Comparison of ENCODE assay signal across 27 cellular contexts in genomic region chr12:52359511-52360103, GRCh38. TPM values are rescaled to one million over a fixed set of nuclear protein-coding genes. Genes with fewer than 3 reads are reported as not detected.
DNase-seq lines count a peak whose midpoint lies in the region; ATAC-seq, FAIRE-seq and TF ChIP-seq lines count a peak whose summit lies in the region.
"Had no signal": no experiment of that assay in that cellular context is flagged by ENCODE, and none has a peak within 500 bp of the region (broad histone marks: within the 10 kb centered on the region; RNA-seq: fewer than 3 reads in every experiment).

No MANE protein-coding gene starts in this region.

- H3K27ac Mint-ChIP-seq in activated naive CD4-positive, alpha-beta T cell treated with anti-CD3 and anti-CD28 coated beads, Interleukin-2, amount 50 U/mL, for 24 hours, result peak overlapping the region; percentile 1
- no peak overlapping the region for H3K27ac Mint-ChIP-seq in activated naive CD4-positive, alpha-beta T cell treated with anti-CD3 and anti-CD28 coated beads for 36 hours
- H3K27ac Mint-ChIP-seq: activated CD4-positive, alpha-beta memory T cell treated with anti-CD3 and anti-CD28 coated beads, Interleukin-2, amount 10 ng/mL, durations not matched to agents 7 days and 5 days; nephron had no signal

- CTCF ChIA-PET in activated naive CD4-positive, alpha-beta T cell treated with anti-CD3 and anti-CD28 coated beads for 36 hours (lab: Charles Lee), result no interaction called here

- no peak overlapping the region for H3K27ac ChIP-seq in osteoblast (ENCODE audit: low read depth, low read length)
- no peak overlapping the region for H3K27ac ChIP-seq in adrenal gland
- H3K27ac ChIP-seq: prostate gland, testis had no signal

- peaks cover 24% of the 10 kb centered on the region for H3K4me1 Mint-ChIP-seq in activated naive CD4-positive, alpha-beta T cell treated with anti-CD3 and anti-CD28 coated beads, Interleukin-2, amount 50 U/mL, for 24 hours
- peaks cover 20% of the 10 kb centered on the region for H3K4me1 Mint-ChIP-seq in activated naive CD4-positive, alpha-beta T cell treated with anti-CD3 and anti-CD28 coated beads for 36 hours (ENCODE audit: low read depth)

- no peak for ATAC-seq in GM19351 (IDR thresholded peaks at IDR 0.05; ENCODE audit: unreplicated experiment)
- ATAC-seq: left cardiac atrium, SK-N-SH treated with all-trans-retinoic acid at 6 μM for 48 hours had no signal

- TF ChIP-seq POLR2A in GM12891 (IDR thresholded peaks at IDR 0.05; ENCODE audit: low read depth, low read length), result no peak
- no peak for TF ChIP-seq POLR2A in adrenal gland (IDR thresholded peaks at IDR 0.05)

- H3K4me3 Mint-ChIP-seq in activated naive CD4-positive, alpha-beta T cell treated with anti-CD3 and anti-CD28 coated beads, Interleukin-2, amount 50 U/mL, for 24 hours, result no peak overlapping the region
- H3K4me3 Mint-ChIP-seq in activated naive CD4-positive, alpha-beta T cell treated with anti-CD3 and anti-CD28 coated beads for 36 hours, result no peak overlapping the region
- H3K4me3 Mint-ChIP-seq: activated CD4-positive, alpha-beta memory T cell treated with anti-CD3 and anti-CD28 coated beads, Interleukin-2, amount 10 ng/mL, durations not matched to agents 7 days and 5 days; activated T-cell treated with anti-CD3 and anti-CD28 coated beads, Interleukin-2, amount 50 U/mL, for 4 hours; CD4-positive, alpha-beta T cell; nephron had no signal

- no peak overlapping the region for H3K4me2 ChIP-seq in osteoblast (ENCODE audit: insufficient read depth, low read length)

- H3K9me3 Mint-ChIP-seq in activated naive CD4-positive, alpha-beta T cell treated with anti-CD3 and anti-CD28 coated beads, Interleukin-2, amount 50 U/mL, for 24 hours, result no peaks in the 10 kb centered on the region
- H3K9me3 Mint-ChIP-seq in activated naive CD4-positive, alpha-beta T cell treated with anti-CD3 and anti-CD28 coated beads for 36 hours, result no peaks in the 10 kb centered on the region
- H3K9me3 Mint-ChIP-seq: activated CD4-positive, alpha-beta memory T cell treated with anti-CD3 and anti-CD28 coated beads, Interleukin-2, amount 10 ng/mL, durations not matched to agents 7 days and 5 days; activated T-cell treated with anti-CD3 and anti-CD28 coated beads, Interleukin-2, amount 50 U/mL, for 4 hours; CD4-positive, alpha-beta T cell; nephron had no signal

- 63 to 73% (median 70%) methylated on average over 6 of the region's 6 CpGs for WGBS in adrenal gland, 4 donors

- intact Hi-C loops in activated naive CD4-positive, alpha-beta T cell treated with anti-CD3 and anti-CD28 coated beads for 36 hours (cut with micrococcal nuclease), result no loop called here
- intact Hi-C loops in adrenal gland (cut with DNase I), result no loop called here

- H3K9me3 ChIP-seq in osteoblast (ENCODE audit: low read depth, low read length) (no peaks in the 10 kb centered on the region), adrenal gland (replicated peaks in 1 of 3) (no peaks in the 10 kb centered on the region)
- H3K9me3 ChIP-seq: prostate gland, testis had no signal

- TF ChIP-seq CTCF in bronchial epithelial cell (IDR thresholded peaks at IDR 0.05; ENCODE audit: insufficient read depth, low read length, severe bottlenecking), result no peak
- TF ChIP-seq CTCF in osteoblast (IDR thresholded peaks at IDR 0.05; ENCODE audit: extremely low read depth, low read depth, low read length), result no peak
- no peak for TF ChIP-seq CTCF in adrenal gland (IDR thresholded peaks at IDR 0.05)

- no peak overlapping the region for H3K4me3 ChIP-seq in bronchial epithelial cell (ENCODE audit: low read depth, low read length)
- H3K4me3 ChIP-seq in osteoblast (ENCODE audit: insufficient read depth, low read length), result no peak overlapping the region
- no peak overlapping the region for H3K4me3 ChIP-seq in adrenal gland
- H3K4me3 ChIP-seq: prostate gland, testis had no signal

- H3K36me3 ChIP-seq in bronchial epithelial cell (ENCODE audit: control insufficient read depth, insufficient read depth, low read length), result no peaks in the 10 kb centered on the region
- no peaks in the 10 kb centered on the region for H3K36me3 ChIP-seq in osteoblast (ENCODE audit: insufficient read depth, low read length)
- H3K36me3 ChIP-seq in adrenal gland (replicated peaks in 1 of 2), result no peaks in the 10 kb centered on the region
- H3K36me3 ChIP-seq: prostate gland had no signal

- H3K79me2 ChIP-seq in osteoblast (ENCODE audit: insufficient read depth, low read length), result no peaks in the 10 kb centered on the region

- no peaks in the 10 kb centered on the region for H3K27me3 Mint-ChIP-seq in activated naive CD4-positive, alpha-beta T cell treated with anti-CD3 and anti-CD28 coated beads, Interleukin-2, amount 50 U/mL, for 24 hours
- H3K27me3 Mint-ChIP-seq in activated naive CD4-positive, alpha-beta T cell treated with anti-CD3 and anti-CD28 coated beads for 36 hours (ENCODE audit: low read depth), result no peaks in the 10 kb centered on the region
- H3K27me3 Mint-ChIP-seq: CD4-positive, alpha-beta T cell had no signal

- H3K27me3 ChIP-seq in bronchial epithelial cell (ENCODE audit: control insufficient read depth, insufficient read depth, low read length) (no peaks in the 10 kb centered on the region), osteoblast (ENCODE audit: insufficient read depth, low read length) (peaks cover 22% of the 10 kb centered on the region), adrenal gland (no peaks in the 10 kb centered on the region)
- H3K27me3 ChIP-seq: testis had no signal

- H2AFZ ChIP-seq in osteoblast (ENCODE audit: low read length), result no peak overlapping the region

- H3K36me3 Mint-ChIP-seq in activated naive CD4-positive, alpha-beta T cell treated with anti-CD3 and anti-CD28 coated beads, Interleukin-2, amount 50 U/mL, for 24 hours, result no peaks in the 10 kb centered on the region
- no peaks in the 10 kb centered on the region for H3K36me3 Mint-ChIP-seq in activated naive CD4-positive, alpha-beta T cell treated with anti-CD3 and anti-CD28 coated beads for 36 hours (ENCODE audit: low read depth)

- H3K4me1 ChIP-seq in osteoblast (ENCODE audit: insufficient read depth, low read length) (no peaks in the 10 kb centered on the region), adrenal gland (replicated peaks in 1 of 2) (no peaks in the 10 kb centered on the region)
- H3K4me1 ChIP-seq: prostate gland, testis had no signal

- no peaks in the 10 kb centered on the region for H4K20me1 ChIP-seq in osteoblast (ENCODE audit: insufficient read depth, low read length)

- peak; percentile 5 for FAIRE-seq in GM12891 (lab: Jason Lieb, UNC)
- FAIRE-seq in bronchial epithelial cell (lab: Jason Lieb, UNC), result peak; percentile 55
- FAIRE-seq: G401.6 had no signal

- DNase-seq in activated naive CD4-positive, alpha-beta T cell treated with anti-CD3 and anti-CD28 coated beads for 36 hours, result no peak
- DNase-seq in GM12891 (ENCODE audit: insufficient read length, low spot score), result no peak
- no peak for DNase-seq in bronchial epithelial cell (ENCODE audit: low read depth)
- DNase-seq in osteoblast (ENCODE audit: insufficient read length, low spot score, missing footprints), result peak; percentile 60
- DNase-seq in HK-2 (ENCODE audit: unreplicated experiment), result no peak
- no peak for DNase-seq in adrenal gland
- DNase-seq: ACHN; activated CD4-positive, alpha-beta memory T cell treated with anti-CD3 and anti-CD28 coated beads, Interleukin-2, amount 10 ng/mL, durations not matched to agents 7 days and 5 days; activated CD4-positive, CD25-positive, alpha-beta regulatory T cell; activated T-cell treated with anti-CD3 and anti-CD28 coated beads, Interleukin-2, amount 50 U/mL, for 4 hours; amniotic stem cell; dermis blood vessel endothelial cell; DMS 273 treated with DMSO at 0.1 percent for 48 hours; H7; left cardiac atrium; NCI-H1694; NCI-H748 treated with DMSO at 0.1 percent for 48 hours; stimulated activated CD4-positive, alpha-beta T cell treated with anti-CD3 and anti-CD28 coated beads, Interleukin-1b, Interleukin-23, amount 100 ng/mL, for 48 hours; testis had no signal

TF ChIP-seq in GM12891, 5 proteins besides CTCF, POLR2A, EP300 and RAD21:
- TF ChIP-seq TAF1 (IDR thresholded peaks at IDR 0.05; ENCODE audit: low read depth, low read length), result no peak
- TF ChIP-seq SPI1 (IDR thresholded peaks at IDR 0.05; ENCODE audit: low read depth, low read length), result no peak
- no peak for TF ChIP-seq PAX5 (IDR thresholded peaks at IDR 0.05; ENCODE audit: insufficient read depth, low read length, severe bottlenecking)
- no peak for TF ChIP-seq POLR2AphosphoS5 (IDR thresholded peaks at IDR 0.05; ENCODE audit: low read depth, low read length)
- TF ChIP-seq POU2F2 (IDR thresholded peaks at IDR 0.05; ENCODE audit: low read depth, low read length), result no peak

RNA-seq across cellular contexts. Expression of gene KRT85, which starts 7.7 kb away (rescaled TPM):
- not detected for total RNA-seq in activated naive CD4-positive, alpha-beta T cell treated with anti-CD3 and anti-CD28 coated beads for 36 hours
- 0.08 TPM for polyA plus RNA-seq in GM12891 (2012; ENCODE audit: low read depth, missing spikeins)
- total RNA-seq in bronchial epithelial cell (not detected in 2 replicates), osteoblast (not detected in 2 replicates), adrenal gland (not detected)
- polyA plus RNA-seq in adrenal gland, result not detected
- total RNA-seq: activated CD4-positive, alpha-beta memory T cell treated with anti-CD3 and anti-CD28 coated beads, Interleukin-2, amount 10 ng/mL, durations not matched to agents 7 days and 5 days; activated T-cell treated with anti-CD3 and anti-CD28 coated beads, Interleukin-2, amount 50 U/mL, for 4 hours; CD4-positive, alpha-beta T cell; dermis blood vessel endothelial cell; H7; left cardiac atrium; prostate gland had no signal

RNA-seq across cellular contexts. Expression of gene KRT84, which starts 25.8 kb away (rescaled TPM):
- total RNA-seq in activated naive CD4-positive, alpha-beta T cell treated with anti-CD3 and anti-CD28 coated beads for 36 hours, result not detected
- polyA plus RNA-seq in GM12891 (2012; ENCODE audit: low read depth, missing spikeins), result not detected
- not detected in 2 replicates for total RNA-seq in bronchial epithelial cell
- not detected in 2 replicates for total RNA-seq in osteoblast
- total RNA-seq in adrenal gland, result not detected
- polyA plus RNA-seq in adrenal gland, result not detected
- total RNA-seq: activated CD4-positive, alpha-beta memory T cell treated with anti-CD3 and anti-CD28 coated beads, Interleukin-2, amount 10 ng/mL, durations not matched to agents 7 days and 5 days; activated T-cell treated with anti-CD3 and anti-CD28 coated beads, Interleukin-2, amount 50 U/mL, for 4 hours; CD4-positive, alpha-beta T cell; dermis blood vessel endothelial cell; H7; left cardiac atrium; prostate gland; skeletal muscle tissue had no signal

RNA-seq across cellular contexts. Expression of gene KRT83, which starts 38.4 kb away (rescaled TPM):
- total RNA-seq in activated naive CD4-positive, alpha-beta T cell treated with anti-CD3 and anti-CD28 coated beads for 36 hours, result not detected
- not detected for polyA plus RNA-seq in GM12891 (2012; ENCODE audit: low read depth, missing spikeins)
- total RNA-seq in bronchial epithelial cell, result 0.13 TPM in 1 of 2 replicates, not detected in the other
- not detected in 2 replicates for total RNA-seq in osteoblast
- not detected for total RNA-seq in adrenal gland
- not detected for polyA plus RNA-seq in adrenal gland
- total RNA-seq: activated CD4-positive, alpha-beta memory T cell treated with anti-CD3 and anti-CD28 coated beads, Interleukin-2, amount 10 ng/mL, durations not matched to agents 7 days and 5 days; activated T-cell treated with anti-CD3 and anti-CD28 coated beads, Interleukin-2, amount 50 U/mL, for 4 hours; CD4-positive, alpha-beta T cell; dermis blood vessel endothelial cell; left cardiac atrium; skeletal muscle tissue had no signal

RNA-seq across cellular contexts. Expression of gene KRT82, which starts 46.5 kb away (rescaled TPM):
- total RNA-seq in activated naive CD4-positive, alpha-beta T cell treated with anti-CD3 and anti-CD28 coated beads for 36 hours, result not detected
- not detected for polyA plus RNA-seq in GM12891 (2012; ENCODE audit: low read depth, missing spikeins)
- total RNA-seq in bronchial epithelial cell, result not detected in 2 replicates
- total RNA-seq in osteoblast, result not detected in 2 replicates
- total RNA-seq in adrenal gland, result not detected
- polyA plus RNA-seq in adrenal gland, result not detected
- total RNA-seq: activated CD4-positive, alpha-beta memory T cell treated with anti-CD3 and anti-CD28 coated beads, Interleukin-2, amount 10 ng/mL, durations not matched to agents 7 days and 5 days; activated T-cell treated with anti-CD3 and anti-CD28 coated beads, Interleukin-2, amount 50 U/mL, for 4 hours; CD4-positive, alpha-beta T cell; dermis blood vessel endothelial cell; H7; left cardiac atrium; prostate gland; skeletal muscle tissue; testis had no signal
